11 cellular contexts compared by ENCODE assay signal in genomic region chr5:67160985-67161384, GRCh38. TPM values are rescaled to one million over a fixed set of nuclear protein-coding genes. Genes with fewer than 3 reads are reported as not detected.
DNase-seq lines count a peak whose midpoint lies in the region; ATAC-seq, FAIRE-seq and TF ChIP-seq lines count a peak whose summit lies in the region.
"Had no signal": no experiment of that assay in that cellular context is flagged by ENCODE, and none has a peak within 500 bp of the region (broad histone marks: within the 10 kb centered on the region; RNA-seq: fewer than 3 reads in every experiment).

No MANE protein-coding gene starts in this region.

- FAIRE-seq in astrocyte (lab: Jason Lieb, UNC): no peak

- peaks cover 20 to 24% of the 10 kb centered on the region in 2 donors for H3K36me3 Mint-ChIP-seq in CD4-positive, alpha-beta memory T cell
- H3K36me3 Mint-ChIP-seq in astrocyte (ENCODE audit: low read depth, unreplicated experiment): peaks cover 16% of the 10 kb centered on the region

- H3K4me1 ChIP-seq in CD4-positive, alpha-beta memory T cell (ENCODE audit: insufficient read depth, low read length): peaks cover 94% of the 10 kb centered on the region
- H3K4me1 ChIP-seq in PC-9 (replicated peaks; ENCODE audit: insufficient read depth) (peaks cover 29% of the 10 kb centered on the region), astrocyte (ENCODE audit: insufficient read depth, low read length) (peaks cover 4% of the 10 kb centered on the region), colonic mucosa (peaks cover 4% of the 10 kb centered on the region)

- intact Hi-C loops in CD4-positive, alpha-beta memory T cell (cut with micrococcal nuclease): loop anchor here (1.0 to 10.0 kb wide), 2 partner anchors 46 to 1094 kb away; no protein-coding TSS in a partner anchor
- intact Hi-C loops in PC-9 (cut with micrococcal nuclease; ENCODE audit: unreplicated experiment): loop anchor here (1.0 kb wide), 1 partner anchor 46 kb away; no protein-coding TSS in a partner anchor
- intact Hi-C loops in colonic mucosa (cut with DNase I): no loop called here
- intact Hi-C loops in Right ventricle myocardium inferior (cut with DNase I): no loop called here

- H3K9ac ChIP-seq in astrocyte (ENCODE audit: low read length) (no peak overlapping the region), colonic mucosa (ENCODE audit: low read depth in 2 of 2, low read length in 2 of 2) (no peak overlapping the region)

- H4K20me1 ChIP-seq in PC-9 (ENCODE audit: insufficient read depth): no peaks in the 10 kb centered on the region
- H4K20me1 ChIP-seq in astrocyte (ENCODE audit: insufficient read depth, low read length): peaks cover 8% of the 10 kb centered on the region

- no peak for TF ChIP-seq CTCF in PC-9 (conservative IDR thresholded peaks at IDR 0.05)
- TF ChIP-seq CTCF in astrocyte (IDR thresholded peaks at IDR 0.05; ENCODE audit: insufficient read depth, low read depth, low read length): no peak
- no peak for TF ChIP-seq CTCF in colonic mucosa (IDR thresholded peaks at IDR 0.05)

- peaks cover 18% of the 10 kb centered on the region for H3F3A ChIP-seq in PC-9 (ENCODE audit: insufficient read depth, low read depth)

- BruUV-seq in PC-9 (replicated peaks; lab: Mats Ljungman, UMichigan): no TSS peak

- peaks cover 56 to 96% (median 75%) of the 10 kb centered on the region in 4 donors for H3K4me1 Mint-ChIP-seq in CD4-positive, alpha-beta memory T cell
- H3K4me1 Mint-ChIP-seq in astrocyte (ENCODE audit: low read depth, unreplicated experiment): peaks cover 2% of the 10 kb centered on the region

- H3K4me3 Mint-ChIP-seq in CD4-positive, alpha-beta memory T cell: peak overlapping the region; percentile 73 to 90 (median 81)
- H3K4me3 Mint-ChIP-seq in astrocyte (ENCODE audit: unreplicated experiment): no peak overlapping the region

- no peaks in the 10 kb centered on the region for H3K36me3 ChIP-seq in CD4-positive, alpha-beta memory T cell (ENCODE audit: insufficient read depth, low read length)
- H3K36me3 ChIP-seq in PC-9 (ENCODE audit: low read depth) (peaks cover 27% of the 10 kb centered on the region), astrocyte (ENCODE audit: insufficient read depth, low read length) (peaks cover 14% of the 10 kb centered on the region), colonic mucosa (no peaks in the 10 kb centered on the region)

- H3K4me3 ChIP-seq in CD4-positive, alpha-beta memory T cell (ENCODE audit: low read length in 2 of 2): peak overlapping the region in 1 of 2 donors; percentile 29
- H3K4me3 ChIP-seq in PC-9: peak overlapping the region; percentile 7; the same call in 1 of the 2 replicates
- no peak overlapping the region for H3K4me3 ChIP-seq in astrocyte (ENCODE audit: insufficient read depth, low read depth, low read length)
- no peak overlapping the region for H3K4me3 ChIP-seq in colonic mucosa
- H3K4me3 ChIP-seq: dorsolateral prefrontal cortex had no signal

- no peak overlapping the region for H2AFZ ChIP-seq in PC-9
- H2AFZ ChIP-seq in astrocyte (ENCODE audit: low read depth, low read length): no peak overlapping the region

- H3K9me2 ChIP-seq in PC-9 (ENCODE audit: insufficient read depth): no peaks in the 10 kb centered on the region

- H3K79me2 ChIP-seq in PC-9 (ENCODE audit: low read depth) (no peaks in the 10 kb centered on the region), astrocyte (ENCODE audit: insufficient read depth, low read length) (no peaks in the 10 kb centered on the region)

- no peaks in the 10 kb centered on the region for H3K27me3 Mint-ChIP-seq in CD4-positive, alpha-beta memory T cell
- no peaks in the 10 kb centered on the region for H3K27me3 Mint-ChIP-seq in astrocyte (ENCODE audit: low read depth, unreplicated experiment)

- H3K9me3 Mint-ChIP-seq in CD4-positive, alpha-beta memory T cell: peaks cover 0 to 2% (median 0%) of the 10 kb centered on the region in 8 donors
- no peaks in the 10 kb centered on the region for H3K9me3 Mint-ChIP-seq in astrocyte (ENCODE audit: unreplicated experiment)

- peak overlapping the region; percentile 53 for H3K4me2 ChIP-seq in PC-9
- no peak overlapping the region for H3K4me2 ChIP-seq in astrocyte (ENCODE audit: low read length)

- H3K27ac ChIP-seq in CD4-positive, alpha-beta memory T cell (ENCODE audit: low read depth, low read length): peak overlapping the region; percentile 86
- H3K27ac ChIP-seq in PC-9 (peak overlapping the region; percentile 92), astrocyte (ENCODE audit: low read depth, low read length) (no peak overlapping the region), colonic mucosa (no peak overlapping the region)

- no peaks in the 10 kb centered on the region for H3K27me3 ChIP-seq in CD4-positive, alpha-beta memory T cell (ENCODE audit: insufficient read depth, low read length)
- H3K27me3 ChIP-seq in PC-9 (ENCODE audit: insufficient read depth, low read depth): no peaks in the 10 kb centered on the region
- H3K27me3 ChIP-seq in astrocyte (ENCODE audit: insufficient read depth, low read length): no peaks in the 10 kb centered on the region
- no peaks in the 10 kb centered on the region for H3K27me3 ChIP-seq in colonic mucosa
- H3K27me3 ChIP-seq: dorsolateral prefrontal cortex had no signal

- ATAC-seq in Right ventricle myocardium inferior: no peak

- H3K27ac Mint-ChIP-seq in CD4-positive, alpha-beta memory T cell: peak overlapping the region; percentile 80 to 98 (median 90)
- H3K27ac Mint-ChIP-seq in astrocyte (ENCODE audit: unreplicated experiment): peak overlapping the region; percentile 53

- CTCF ChIA-PET in CD4-positive, alpha-beta memory T cell (lab: Charles Lee; ENCODE audit: partially characterized antibody): interaction anchor here (1.0 to 18.1 kb wide), 4 partner anchors 21 to 1092 kb away, joined by 4 to 851 read pairs (median 4); partner anchors contain the start of gene CD180
- CTCF ChIA-PET in PC-9 (lab: Charles Lee): interaction anchor here (0.7 to 1.3 kb wide), 2 partner anchors 46 to 1091 kb away, joined by 4 to 10 read pairs; no protein-coding TSS in a partner anchor

- DNase-seq in CD4-positive, alpha-beta memory T cell: peak; percentile 43 to 79 (median 58)
- DNase-seq in PC-9 (peak; percentile 69 to 92), astrocyte (ENCODE audit: low read depth) (peak; percentile 63), myocyte (ENCODE audit: low read depth) (peak; percentile 74), colonic mucosa (no peak), Right ventricle myocardium inferior (ENCODE audit: missing footprints) (no peak), RKO (ENCODE audit: low spot score) (no peak), NCI-H774 (lab: John Stamatoyannopoulos, UW) (no peak)
- DNase-seq: dorsolateral prefrontal cortex, occipital lobe, OCI-M1 had no signal

- POLR2A ChIA-PET in CD4-positive, alpha-beta memory T cell (lab: Charles Lee; ENCODE audit: partially characterized antibody): interaction anchor here (0.6 to 19.4 kb wide), 8 partner anchors 19 to 1119 kb away, joined by 4 to 703 read pairs (median 11); partner anchors contain the start of genes CD180 and PIK3R1
- POLR2A ChIA-PET in PC-9 (lab: Charles Lee; ENCODE audit: unreplicated experiment): interaction anchor here (1.0 kb wide), 1 partner anchor 46 kb away, joined by 28 read pairs; no protein-coding TSS in a partner anchor

- H3K9me3 ChIP-seq in CD4-positive, alpha-beta memory T cell (ENCODE audit: control insufficient read depth in 1 of 2, low read length in 2 of 2): no peaks in the 10 kb centered on the region
- H3K9me3 ChIP-seq in PC-9 (ENCODE audit: insufficient read depth, low read depth) (no peaks in the 10 kb centered on the region), astrocyte (ENCODE audit: insufficient read depth, low read depth, low read length) (no peaks in the 10 kb centered on the region), colonic mucosa (no peaks in the 10 kb centered on the region)

RNA-seq across cellular contexts. Expression of gene CD180, which starts 35.6 kb away (rescaled TPM):
- under 1 TPM; 0.50 to 0.52 TPM for total RNA-seq in CD4-positive, alpha-beta memory T cell
- polyA plus RNA-seq in CD4-positive, alpha-beta memory T cell: under 1 TPM in 1 of 2 donors, not detected in 1; 0.25 TPM
- total RNA-seq in PC-9 (2021): not detected in 2 replicates
- total RNA-seq in astrocyte: not detected in 2 replicates
- 0.51 TPM in 1 of 2 replicates, not detected in the other for total RNA-seq in myocyte
- 0.14 TPM for polyA plus RNA-seq in myocyte (2012)
- 1 to 10 TPM in 1 of 2 donors, under 1 TPM in 1; 0.30 to 1.4 TPM for total RNA-seq in colonic mucosa
- total RNA-seq in Right ventricle myocardium inferior: 1.6 TPM

Comparison
In these comparisons a context has a peak if more than half of its experiments do, and no peak if none do; other contexts are left out.
1. DNase-seq: peak in CD4-positive, alpha-beta memory T cell (5 of 5), PC-9 (2 of 2), astrocyte (single experiment) and myocyte (single experiment); none in colonic mucosa (single experiment), Right ventricle myocardium inferior (single experiment), RKO (single experiment) and NCI-H774 (single experiment).
2. H3K27ac ChIP-seq: peak in CD4-positive, alpha-beta memory T cell (single experiment) and PC-9 (single experiment); none in astrocyte (single experiment) and colonic mucosa (single experiment).
3. intact Hi-C loops: an anchor here in CD4-positive, alpha-beta memory T cell (1.0 to 10.0 kb wide) and PC-9 (1.0 kb wide); none called in colonic mucosa and Right ventricle myocardium inferior.